In genomic region chr16:19882186-19882585, GRCh38 we compare ENCODE assay signal across 13 cellular contexts. TPM values are rescaled to one million over a fixed set of nuclear protein-coding genes. Genes with fewer than 3 reads are reported as not detected.
DNase-seq lines count a peak whose midpoint lies in the region; ATAC-seq lines count a peak whose summit lies in the region.
"Had no signal": no experiment of that assay in that cellular context is flagged by ENCODE, and none has a peak within 500 bp of the region (broad histone marks: within the 10 kb centered on the region; RNA-seq: fewer than 3 reads in every experiment).

No MANE protein-coding gene starts in this region.

- peaks cover 5% of the 10 kb centered on the region for H3K27me3 ChIP-seq in adipocyte (replicated peaks; ENCODE audit: control insufficient read depth, insufficient read depth, low read length)
- H3K27me3 ChIP-seq in trophoblast cell (ENCODE audit: insufficient read depth, low read length): no peaks in the 10 kb centered on the region
- H3K27me3 ChIP-seq: adrenal gland had no signal

- H3K9me3 Mint-ChIP-seq in activated CD4-positive, alpha-beta memory T cell treated with anti-CD3 and anti-CD28 coated beads, Interleukin-2, amount 10 ng/mL, durations not matched to agents 7 days and 5 days: no peaks in the 10 kb centered on the region

- CTCF ChIA-PET in activated CD4-positive, alpha-beta memory T cell treated with anti-CD3 and anti-CD28 coated beads, Interleukin-2, amount 10 ng/mL, durations not matched to agents 7 days and 5 days (lab: Charles Lee): interaction anchor here (1.2 kb wide), 1 partner anchor 25 kb away, joined by 3 read pairs; no protein-coding TSS in a partner anchor

- H3K27ac ChIP-seq in trophoblast cell (ENCODE audit: low read depth, low read length): no peak overlapping the region
- H3K27ac ChIP-seq: adrenal gland, epithelial cell of prostate had no signal

- H4K12ac ChIP-seq in trophoblast cell (ENCODE audit: low read depth, low read length): no peak overlapping the region

- H3K4me2 ChIP-seq in trophoblast cell (ENCODE audit: low read length): peak overlapping the region; percentile 95

- no peak overlapping the region for H3K27ac Mint-ChIP-seq in activated CD4-positive, alpha-beta memory T cell treated with anti-CD3 and anti-CD28 coated beads, Interleukin-2, amount 10 ng/mL, durations not matched to agents 7 days and 5 days

- no peak overlapping the region for H3K23ac ChIP-seq in trophoblast cell (ENCODE audit: low read length)

- H3K14ac ChIP-seq in trophoblast cell (ENCODE audit: low read length): no peak overlapping the region

- POLR2A ChIA-PET in activated CD4-positive, alpha-beta memory T cell treated with anti-CD3 and anti-CD28 coated beads, Interleukin-2, amount 10 ng/mL, durations not matched to agents 7 days and 5 days (lab: Charles Lee): no interaction called here

- no peak overlapping the region for H2AK5ac ChIP-seq in trophoblast cell (ENCODE audit: low read length)

- H4K91ac ChIP-seq in trophoblast cell (ENCODE audit: low read depth, low read length): no peak overlapping the region

- H3K27me3 Mint-ChIP-seq in activated CD4-positive, alpha-beta memory T cell treated with anti-CD3 and anti-CD28 coated beads, Interleukin-2, amount 10 ng/mL, durations not matched to agents 7 days and 5 days: peaks cover 34% of the 10 kb centered on the region

- no peak overlapping the region for H2BK12ac ChIP-seq in trophoblast cell (ENCODE audit: low read length)

- peaks cover 4% of the 10 kb centered on the region for H3K79me2 ChIP-seq in trophoblast cell (ENCODE audit: control insufficient read depth, insufficient read depth, low read length, poor library complexity)

- H3K79me1 ChIP-seq in trophoblast cell (ENCODE audit: low read length): peaks cover 8% of the 10 kb centered on the region

- H2AFZ ChIP-seq in trophoblast cell (ENCODE audit: insufficient read depth, low read length, poor library complexity): no peak overlapping the region

- no peak overlapping the region for H2BK5ac ChIP-seq in trophoblast cell (ENCODE audit: low read depth, low read length, poor library complexity)

- WGBS in trophoblast cell (ENCODE audit: extremely low coverage, insufficient coverage, insufficient read length): no CpG with 5 or more reads among the region's 9 CpGs

- H3K4me1 ChIP-seq in adipocyte (ENCODE audit: control insufficient read depth, insufficient read depth, low read length): peaks cover 13% of the 10 kb centered on the region
- peaks cover 1 to 5% of the 10 kb centered on the region in 2 experiments for H3K4me1 ChIP-seq in trophoblast cell (ENCODE audit: control insufficient read depth in 1 of 2, insufficient read depth in 2 of 2, low read length in 2 of 2)

- H2BK120ac ChIP-seq in trophoblast cell (ENCODE audit: insufficient read depth, low read length, poor library complexity): no peak overlapping the region

- peak overlapping the region; percentile 83 for H3K4me3 ChIP-seq in adipocyte (ENCODE audit: low read length)
- peak overlapping the region; percentile 80 for H3K4me3 ChIP-seq in iPS-11a (ENCODE audit: low read depth, low read length)
- no peak overlapping the region for H3K4me3 ChIP-seq in trophoblast cell (ENCODE audit: low read depth, low read length)

- H3K9ac ChIP-seq in adipocyte (ENCODE audit: low read length): no peak overlapping the region
- H3K9ac ChIP-seq in trophoblast cell (ENCODE audit: low read length): no peak overlapping the region

- no peak overlapping the region for H4K8ac ChIP-seq in trophoblast cell (ENCODE audit: low read depth, low read length)

- H3K4me1 Mint-ChIP-seq in activated CD4-positive, alpha-beta memory T cell treated with anti-CD3 and anti-CD28 coated beads, Interleukin-2, amount 10 ng/mL, durations not matched to agents 7 days and 5 days: peaks cover 17% of the 10 kb centered on the region

- no peak overlapping the region for H3K4ac ChIP-seq in trophoblast cell (ENCODE audit: low read depth, low read length)

- no peak overlapping the region for H3K18ac ChIP-seq in trophoblast cell (ENCODE audit: low read length)

- no peak overlapping the region for H3K4me3 Mint-ChIP-seq in activated CD4-positive, alpha-beta memory T cell treated with anti-CD3 and anti-CD28 coated beads, Interleukin-2, amount 10 ng/mL, durations not matched to agents 7 days and 5 days

- no peaks in the 10 kb centered on the region for H3K36me3 ChIP-seq in adipocyte (ENCODE audit: control insufficient read depth, insufficient read depth, low read length, severe bottlenecking)
- no peaks in the 10 kb centered on the region for H3K36me3 ChIP-seq in trophoblast cell (ENCODE audit: control insufficient read depth in 1 of 2, insufficient read depth in 2 of 2, low read length in 2 of 2)
- H3K36me3 ChIP-seq: adrenal gland, Peyer's patch, transverse colon had no signal

- ATAC-seq in GM19395 (IDR thresholded peaks at IDR 0.05; ENCODE audit: unreplicated experiment): no peak

- DNase-seq in C1 segment of cervical spinal cord (lab: John Stamatoyannopoulos, UW) (peak in 10 of 14 donors; percentile 42 to 75 (median 64)), adipocyte (ENCODE audit: low read depth) (no peak), trophoblast cell (no peak), CD1c-positive myeloid dendritic cell (ENCODE audit: extremely low spot score) (no peak)
- DNase-seq in activated CD4-positive, alpha-beta memory T cell treated with anti-CD3 and anti-CD28 coated beads, Interleukin-2, amount 10 ng/mL, durations not matched to agents 7 days and 5 days: no peak
- no peak for DNase-seq in activated CD8-positive, alpha-beta memory T cell treated with anti-CD3 and anti-CD28 coated beads, Interleukin-2, amount 50 U/mL, for 48 hours
- DNase-seq: adrenal gland, NCI-H2171 treated with DMSO at 0.1 percent for 48 hours, Peyer's patch, transverse colon had no signal

- H3K9me3 ChIP-seq in adipocyte (ENCODE audit: control insufficient read depth, low read length) (no peaks in the 10 kb centered on the region), trophoblast cell (ENCODE audit: insufficient read depth, low read depth, low read length) (peaks cover 5% of the 10 kb centered on the region)
- H3K9me3 ChIP-seq: adrenal gland, Peyer's patch, transverse colon had no signal

- H3K36me3 Mint-ChIP-seq in activated CD4-positive, alpha-beta memory T cell treated with anti-CD3 and anti-CD28 coated beads, Interleukin-2, amount 10 ng/mL, durations not matched to agents 7 days and 5 days (ENCODE audit: low read depth): peaks cover 2% of the 10 kb centered on the region

RNA-seq across cellular contexts. Expression of gene GPRC5B, which starts 2.5 kb away (rescaled TPM):
- 42.9 and 43.4 TPM in 2 replicates for polyA plus RNA-seq in trophoblast cell (2013)
- under 1 TPM in 1 of 2 experiments, not detected in 1; 0.18 TPM for total RNA-seq in activated CD4-positive, alpha-beta memory T cell treated with anti-CD3 and anti-CD28 coated beads, Interleukin-2, amount 10 ng/mL, durations not matched to agents 7 days and 5 days

Comparison
In these comparisons a context has a peak if more than half of its experiments do, and no peak if none do; other contexts are left out.
1. DNase-seq: peak in C1 segment of cervical spinal cord (10 of 14); none in adipocyte (single experiment), trophoblast cell (0 of 2), activated CD4-positive, alpha-beta memory T cell treated with anti-CD3 and anti-CD28 coated beads, Interleukin-2, amount 10 ng/mL, durations not matched to agents 7 days and 5 days (single experiment), CD1c-positive myeloid dendritic cell (single experiment) and activated CD8-positive, alpha-beta memory T cell treated with anti-CD3 and anti-CD28 coated beads, Interleukin-2, amount 50 U/mL, for 48 hours (single experiment).